In the genomic region with DNA sequence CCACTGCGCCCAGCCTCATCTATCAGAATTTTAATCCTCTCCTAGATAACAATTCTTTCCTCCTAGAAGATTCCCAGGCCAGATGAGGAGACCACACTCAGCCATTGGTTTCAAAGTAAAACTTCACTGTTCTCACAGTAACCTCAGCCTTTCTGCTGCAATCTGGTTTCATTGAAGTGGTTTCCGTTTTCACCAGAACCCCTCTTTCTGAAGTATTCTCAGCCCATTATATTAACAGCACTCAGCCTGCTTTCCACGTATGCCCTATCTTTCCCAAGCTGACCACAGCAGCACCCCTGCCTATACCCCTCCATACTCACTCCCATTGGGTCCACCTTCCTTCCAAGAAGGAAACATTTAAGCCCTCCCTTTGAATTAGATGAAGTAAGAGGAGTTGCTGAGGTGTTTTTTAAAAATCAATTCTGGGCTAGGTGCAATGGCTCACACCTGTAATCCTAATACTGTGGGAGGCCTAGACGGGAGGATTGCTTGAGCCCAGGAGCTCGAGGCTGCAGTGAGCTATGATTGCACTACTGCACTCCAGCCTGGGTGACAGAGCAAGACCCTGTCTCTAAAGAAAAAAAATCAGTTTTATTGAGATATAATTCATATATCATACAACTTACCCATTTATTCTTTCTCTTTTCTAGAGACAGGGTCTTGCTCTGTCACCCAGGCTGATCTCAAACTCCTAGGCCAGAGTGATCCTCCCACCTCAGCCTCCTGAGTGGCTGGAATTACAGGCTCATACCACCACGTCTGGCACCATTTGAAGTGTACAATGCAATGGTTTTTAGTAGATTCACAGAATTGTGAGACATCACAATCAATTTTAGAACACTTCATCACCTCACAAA, we compare ENCODE assay signal across 1 cellular context.
TF ChIP-seq lines count a peak whose summit lies in the region.

No MANE protein-coding gene starts in this region.

TF ChIP-seq in K562, 482 proteins besides CTCF, POLR2A, EP300 and RAD21:
- TF ChIP-seq HDAC2 (IDR thresholded peaks at IDR 0.05), result no peak
- TF ChIP-seq CBFA2T2 (conservative IDR thresholded peaks at IDR 0.05), result no peak
- no peak for TF ChIP-seq MBD2 (IDR thresholded peaks at IDR 0.05; ENCODE audit: borderline replicate concordance, low read depth)
- no peak for TF ChIP-seq CHD4 (IDR thresholded peaks at IDR 0.05; ENCODE audit: insufficient read depth, insufficient replicate concordance, low read depth, low read length, poor library complexity, severe bottlenecking)
- TF ChIP-seq, protein P1, sequence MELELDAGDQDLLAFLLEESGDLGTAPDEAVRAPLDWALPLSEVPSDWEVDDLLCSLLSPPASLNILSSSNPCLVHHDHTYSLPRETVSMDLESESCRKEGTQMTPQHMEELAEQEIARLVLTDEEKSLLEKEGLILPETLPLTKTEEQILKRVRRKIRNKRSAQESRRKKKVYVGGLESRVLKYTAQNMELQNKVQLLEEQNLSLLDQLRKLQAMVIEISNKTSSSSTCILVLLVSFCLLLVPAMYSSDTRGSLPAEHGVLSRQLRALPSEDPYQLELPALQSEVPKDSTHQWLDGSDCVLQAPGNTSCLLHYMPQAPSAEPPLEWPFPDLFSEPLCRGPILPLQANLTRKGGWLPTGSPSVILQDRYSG (tag; conservative IDR thresholded peaks at IDR 0.05; ENCODE audit: low read depth), result no peak
- no peak for TF ChIP-seq ZNF696 (CRISPR knock-in tag; conservative IDR thresholded peaks at IDR 0.05)
- no peak for TF ChIP-seq NR4A1 (CRISPR knock-in tag; IDR thresholded peaks at IDR 0.05)
- no peak for TF ChIP-seq NR4A1 (tag; IDR thresholded peaks at IDR 0.05)
- no peak for TF ChIP-seq MCM3 (IDR thresholded peaks at IDR 0.05)
- no peak for TF ChIP-seq RFX5 (IDR thresholded peaks at IDR 0.05; ENCODE audit: low read depth, low read length)
- TF ChIP-seq RBBP5 (IDR thresholded peaks at IDR 0.05; ENCODE audit: borderline replicate concordance, insufficient read depth, low read length, poor library complexity, severe bottlenecking), result no peak
- no peak for TF ChIP-seq RBM15 (IDR thresholded peaks at IDR 0.05; ENCODE audit: insufficient read depth, low read length)
- no peak for TF ChIP-seq SLC30A9 (CRISPR knock-in tag; IDR thresholded peaks at IDR 0.05)
- TF ChIP-seq KDM1A (IDR thresholded peaks at IDR 0.05), result no peak
- TF ChIP-seq DNMT1 (IDR thresholded peaks at IDR 0.05), result no peak
